13 cellular contexts compared by ENCODE assay signal in the genomic region with DNA sequence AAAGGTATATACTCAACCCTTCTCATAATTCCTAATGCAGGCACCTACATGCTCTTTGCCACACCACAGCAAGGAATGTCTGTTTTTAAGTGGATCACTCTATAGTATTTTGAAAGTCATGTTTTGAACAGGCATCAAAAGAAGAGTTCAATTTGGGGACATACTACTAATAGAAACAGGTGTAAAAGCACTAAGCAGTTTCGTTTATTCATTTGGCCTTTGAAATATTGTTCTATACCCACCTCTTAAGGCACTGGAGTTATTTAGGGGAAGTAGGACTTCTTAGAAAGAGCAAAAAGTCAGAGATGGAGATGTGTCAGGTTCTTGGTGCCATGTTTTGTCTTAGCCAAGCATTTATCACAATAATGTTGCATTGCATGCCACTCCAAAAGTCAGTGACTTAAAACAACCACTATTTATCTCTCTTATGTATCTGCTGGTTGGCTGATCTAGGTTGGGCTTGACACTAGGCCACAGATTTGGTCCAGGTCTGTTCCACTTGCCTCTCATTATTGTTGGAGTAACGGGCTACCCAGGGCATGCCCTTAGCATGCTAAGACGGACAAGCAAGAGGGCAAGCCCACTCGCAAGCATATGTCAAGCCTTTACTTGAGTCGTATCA.
A peak's percentile ranks its signal among the peaks of the same experiment; 100 is the strongest.
DNase-seq lines count a peak whose midpoint lies in the region; ATAC-seq lines count a peak whose summit lies in the region.
"Had no signal": no experiment of that assay in that cellular context is flagged by ENCODE, and none has a peak within 500 bp of the region (broad histone marks: within the 10 kb centered on the region; RNA-seq: fewer than 3 reads in every experiment).

No MANE protein-coding gene starts in this region.

- DNase-seq in memory B cell (ENCODE audit: low spot score in 2 of 2) (no peak), dermis blood vessel endothelial cell (no peak), OCI-M1 (lab: John Stamatoyannopoulos, UW) (no peak), AG08396 (ENCODE audit: low spot score) (no peak), SW480 (ENCODE audit: low spot score) (no peak)
- DNase-seq: activated gamma-delta T cell, DMS79, naive B cell, NCI-H1092, WERI-Rb-1 had no signal

- peak; percentile 72 for ATAC-seq in GM18868 (IDR thresholded peaks at IDR 0.05; ENCODE audit: unreplicated experiment)
- ATAC-seq in GM21737 (IDR thresholded peaks at IDR 0.05; ENCODE audit: unreplicated experiment): peak; percentile 48
- peak; percentile 71 for ATAC-seq in HG03432 (IDR thresholded peaks at IDR 0.05; ENCODE audit: unreplicated experiment)
- ATAC-seq in memory B cell (ENCODE audit: low read depth): no peak

- H3K4me3 Mint-ChIP-seq in memory B cell: no peak overlapping the region

- no peaks in the 10 kb centered on the region for H3K36me3 Mint-ChIP-seq in memory B cell
- H3K36me3 Mint-ChIP-seq: naive B cell had no signal

- H3K4me1 Mint-ChIP-seq in memory B cell: peaks cover 30% of the 10 kb centered on the region

- H3K9me3 Mint-ChIP-seq in memory B cell: no peaks in the 10 kb centered on the region
- H3K9me3 Mint-ChIP-seq: naive B cell had no signal

- no peaks in the 10 kb centered on the region for H3K27me3 Mint-ChIP-seq in memory B cell

- peak overlapping the region; percentile 32 for H3K27ac Mint-ChIP-seq in memory B cell
